9 cellular contexts compared by ENCODE assay signal in the genomic region with DNA sequence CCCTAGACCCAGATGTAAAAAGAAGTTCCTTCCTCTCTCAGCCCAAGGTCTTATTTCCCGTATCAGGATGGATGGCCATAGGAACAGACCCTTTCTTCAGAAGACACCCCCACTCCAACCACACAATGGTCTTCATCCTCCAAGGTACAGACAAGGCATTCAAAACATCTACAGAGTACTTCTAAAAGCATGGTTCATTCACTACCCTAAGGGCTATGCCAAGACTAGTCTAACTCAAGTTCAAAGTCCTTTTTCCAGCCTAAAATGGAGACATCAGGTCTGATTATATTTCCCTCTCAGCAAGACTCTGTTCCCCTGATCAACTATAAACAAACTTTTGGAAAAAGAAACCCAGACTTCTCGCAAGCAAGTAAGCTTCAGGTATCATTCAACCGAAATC.
"Had no signal": no experiment of that assay in that cellular context is flagged by ENCODE, and none has a peak within 500 bp of the region (broad histone marks: within the 10 kb centered on the region; RNA-seq: fewer than 3 reads in every experiment).

No MANE protein-coding gene starts in this region.

- H3K4me3 Mint-ChIP-seq: HFFc6 had no signal

- H3K9ac ChIP-seq: GM23248 had no signal

- DNase-seq: GM23248, GOT3, H7, HFFc6, IMR-90 had no signal

- H3K36me3 ChIP-seq: HAP-1 had no signal

- H3K27ac ChIP-seq: GM23248, HL-60 had no signal

- H3K9me3 ChIP-seq: HAP-1 had no signal

- H3K4me3 ChIP-seq: GM23248, HAP-1, K562 had no signal

- H2AFZ ChIP-seq: GM23248 had no signal

- FAIRE-seq: K562 had no signal

- H3K4me1 ChIP-seq: HAP-1 had no signal

- H3K9me3 Mint-ChIP-seq: HFFc6 had no signal

- ATAC-seq: HCT116, K562 had no signal

- H3K27ac Mint-ChIP-seq: HFFc6 had no signal
